In genomic region chr11:118207079-118207478, GRCh38 we compare ENCODE assay signal across 21 cellular contexts. TPM values are rescaled to one million over a fixed set of nuclear protein-coding genes. Genes with fewer than 3 reads are reported as not detected.
DNase-seq lines count a peak whose midpoint lies in the region; ATAC-seq and TF ChIP-seq lines count a peak whose summit lies in the region.
"Had no signal": no experiment of that assay in that cellular context is flagged by ENCODE, and none has a peak within 500 bp of the region (broad histone marks: within the 10 kb centered on the region; RNA-seq: fewer than 3 reads in every experiment).

No MANE protein-coding gene starts in this region.

- H3K9me3 Mint-ChIP-seq in activated CD8-positive, alpha-beta memory T cell treated with anti-CD3 and anti-CD28 coated beads, Interleukin-2, amount 10 ng/mL, durations not matched to agents 7 days and 5 days (ENCODE audit: low read depth) = no peaks in the 10 kb centered on the region
- H3K9me3 Mint-ChIP-seq in central memory CD8-positive, alpha-beta T cell = no peaks in the 10 kb centered on the region
- peaks cover 3% of the 10 kb centered on the region for H3K9me3 Mint-ChIP-seq in stimulated activated memory B cell treated with anti-CD40 and anti-IgM and Interleukin-4, amounts not matched to agents 10 μg/mL and 1 μg/mL and 100 μg/mL, for 72 hours
- H3K9me3 Mint-ChIP-seq in Caco-2 (ENCODE audit: unreplicated experiment) = no peaks in the 10 kb centered on the region
- H3K9me3 Mint-ChIP-seq: IgD-negative memory B cell had no signal

- no peaks in the 10 kb centered on the region; the same call in 1 of the 2 replicates for H3K9me2 ChIP-seq in OCI-LY7 (ENCODE audit: insufficient read depth, low read length)

- H3K27ac Mint-ChIP-seq in activated CD8-positive, alpha-beta memory T cell treated with anti-CD3 and anti-CD28 coated beads, Interleukin-2, amount 10 ng/mL, durations not matched to agents 7 days and 5 days = peak overlapping the region; percentile 85
- H3K27ac Mint-ChIP-seq in central memory CD8-positive, alpha-beta T cell (ENCODE audit: low read depth) = peak overlapping the region; percentile 77
- H3K27ac Mint-ChIP-seq in stimulated activated memory B cell treated with anti-CD40 and anti-IgM and Interleukin-4, amounts not matched to agents 10 μg/mL and 1 μg/mL and 100 μg/mL, for 72 hours = peak overlapping the region; percentile 83
- H3K27ac Mint-ChIP-seq in Caco-2 (ENCODE audit: unreplicated experiment) = no peak overlapping the region
- H3K27ac Mint-ChIP-seq: IgD-negative memory B cell had no signal

- H3K4me2 ChIP-seq in OCI-LY7 (ENCODE audit: low read length) = peak overlapping the region; percentile 49; the same call in 1 of the 2 replicates

- ATAC-seq in activated CD8-positive, alpha-beta memory T cell treated with anti-CD3 and anti-CD28 coated beads, Interleukin-2, amount 10 ng/mL, durations not matched to agents 7 days and 5 days = no peak
- no peak for ATAC-seq in central memory CD8-positive, alpha-beta T cell (replicated peaks; ENCODE audit: extremely low read depth, poor library complexity, severe bottlenecking)
- no peak for ATAC-seq in stimulated activated memory B cell treated with anti-CD40 and anti-IgM and Interleukin-4, amounts not matched to agents 10 μg/mL and 1 μg/mL and 100 μg/mL, for 72 hours
- ATAC-seq: foreskin keratinocyte had no signal

- peaks cover 61% of the 10 kb centered on the region for H3K36me3 Mint-ChIP-seq in activated CD8-positive, alpha-beta memory T cell treated with anti-CD3 and anti-CD28 coated beads, Interleukin-2, amount 10 ng/mL, durations not matched to agents 7 days and 5 days
- H3K36me3 Mint-ChIP-seq in central memory CD8-positive, alpha-beta T cell (ENCODE audit: insufficient read depth) = peaks cover 25% of the 10 kb centered on the region
- H3K36me3 Mint-ChIP-seq in stimulated activated memory B cell treated with anti-CD40 and anti-IgM and Interleukin-4, amounts not matched to agents 10 μg/mL and 1 μg/mL and 100 μg/mL, for 72 hours = peaks cover 19% of the 10 kb centered on the region
- peaks cover 3% of the 10 kb centered on the region for H3K36me3 Mint-ChIP-seq in Caco-2 (ENCODE audit: insufficient read depth, unreplicated experiment)

- DNase-seq in activated CD8-positive, alpha-beta memory T cell treated with anti-CD3 and anti-CD28 coated beads, Interleukin-2, amount 10 ng/mL, durations not matched to agents 7 days and 5 days = no peak
- no peak for DNase-seq in activated CD8-positive, alpha-beta memory T cell treated with anti-CD3 and anti-CD28 coated beads for 24 hours
- DNase-seq in OCI-LY7 (ENCODE audit: low spot score) (no peak), inferior parietal cortex (ENCODE audit: extremely low spot score) (no peak), NCI-H2107 treated with DMSO at 0.1 percent for 48 hours (lab: John Stamatoyannopoulos, UW; ENCODE audit: unreplicated experiment) (no peak), Caco-2 (no peak)
- DNase-seq in central memory CD8-positive, alpha-beta T cell (ENCODE audit: low spot score in 2 of 2) = no peak
- DNase-seq: activated CD8-positive, alpha-beta memory T cell treated with anti-CD3 and anti-CD28 coated beads, Interleukin-2, amount 50 U/mL, for 4 hours; amygdala; cerebellar nuclear complex; COR-L47; left cardiac atrium; mucosa of descending colon; NCI-H82; small intestine; trophoblast cell had no signal

- H3K27me3 ChIP-seq in Caco-2 (replicated peaks; ENCODE audit: control insufficient read depth, insufficient read depth, low read length) = no peaks in the 10 kb centered on the region

- POLR2A ChIA-PET in OCI-LY7 (lab: Charles Lee) (interaction anchor here (2.8 kb wide), 1 partner anchor 8 kb away, joined by 11 read pairs; no protein-coding TSS in a partner anchor), Caco-2 (lab: Charles Lee) (no interaction called here)

- H3K36me3 ChIP-seq in OCI-LY7 (ENCODE audit: insufficient read depth, low read length) (no peaks in the 10 kb centered on the region), Caco-2 (ENCODE audit: control insufficient read depth, insufficient read depth, low read length) (no peaks in the 10 kb centered on the region)

- H3K9me3 ChIP-seq in OCI-LY7 (ENCODE audit: low read length) (no peaks in the 10 kb centered on the region), Caco-2 (no peaks in the 10 kb centered on the region)
- H3K9me3 ChIP-seq: mucosa of descending colon had no signal

- H3K4me1 ChIP-seq in OCI-LY7 (ENCODE audit: insufficient read depth, low read length, poor library complexity, severe bottlenecking) (peaks cover 12% of the 10 kb centered on the region), Caco-2 (peaks cover 77% of the 10 kb centered on the region)

- CTCF ChIA-PET in activated CD8-positive, alpha-beta memory T cell treated with anti-CD3 and anti-CD28 coated beads, Interleukin-2, amount 10 ng/mL, durations not matched to agents 7 days and 5 days (lab: Charles Lee) = interaction anchor here (1.0 to 2.8 kb wide), 3 partner anchors 9 to 20 kb away, joined by 3 to 11 read pairs (median 4); no protein-coding TSS in a partner anchor
- CTCF ChIA-PET in OCI-LY7 (lab: Charles Lee; ENCODE audit: unreplicated experiment) (interaction anchor here (1.1 kb wide), 1 partner anchor 82 kb away, joined by 3 read pairs; no protein-coding TSS in a partner anchor), Caco-2 (lab: Charles Lee) (interaction anchor here (1.1 kb wide), 1 partner anchor 9 kb away, joined by 3 read pairs; no protein-coding TSS in a partner anchor)

- H3K4me3 Mint-ChIP-seq in activated CD8-positive, alpha-beta memory T cell treated with anti-CD3 and anti-CD28 coated beads, Interleukin-2, amount 10 ng/mL, durations not matched to agents 7 days and 5 days = no peak overlapping the region
- H3K4me3 Mint-ChIP-seq in central memory CD8-positive, alpha-beta T cell = no peak overlapping the region
- no peak overlapping the region for H3K4me3 Mint-ChIP-seq in stimulated activated memory B cell treated with anti-CD40 and anti-IgM and Interleukin-4, amounts not matched to agents 10 μg/mL and 1 μg/mL and 100 μg/mL, for 72 hours
- H3K4me3 Mint-ChIP-seq in Caco-2 (ENCODE audit: unreplicated experiment) = no peak overlapping the region

- H2AFZ ChIP-seq in OCI-LY7 (ENCODE audit: low read length) = peak overlapping the region; percentile 93; the same call in 1 of the 2 replicates

- BruUV-seq in OCI-LY7 (replicated peaks; lab: Mats Ljungman, UMichigan) (no TSS peak), Caco-2 (replicated peaks; lab: Mats Ljungman, UMichigan) (no TSS peak)

- TF ChIP-seq CTCF in OCI-LY7 (conservative IDR thresholded peaks at IDR 0.05; ENCODE audit: low read length) = no peak
- no peak for TF ChIP-seq CTCF in Caco-2 (IDR thresholded peaks at IDR 0.05; ENCODE audit: insufficient read depth in 1 of 2, low read depth in 1 of 2, low read length in 1 of 2, severe bottlenecking in 1 of 2, unreplicated experiment in 1 of 2)

- intact Hi-C loops in OCI-LY7 (cut with micrococcal nuclease; ENCODE audit: unreplicated experiment) (no loop called here), Caco-2 (cut with micrococcal nuclease; ENCODE audit: unreplicated experiment) (no loop called here)

- H3K4me3 ChIP-seq in OCI-LY7 (ENCODE audit: low read depth, low read length, poor library complexity, severe bottlenecking) (no peak overlapping the region), Caco-2 (ENCODE audit: low read depth, low read length) (no peak overlapping the region)
- H3K4me3 ChIP-seq: mucosa of descending colon had no signal

- H3K79me2 ChIP-seq in OCI-LY7 (ENCODE audit: insufficient read depth, low read depth, low read length) = no peaks in the 10 kb centered on the region

- no peaks in the 10 kb centered on the region for H4K20me1 ChIP-seq in OCI-LY7 (ENCODE audit: insufficient read depth, low read length)

- no peak overlapping the region for H3K27ac ChIP-seq in OCI-LY7 (ENCODE audit: low read depth, low read length, poor library complexity, severe bottlenecking)
- H3K27ac ChIP-seq: foreskin keratinocyte had no signal

- H3K27me3 Mint-ChIP-seq in activated CD8-positive, alpha-beta memory T cell treated with anti-CD3 and anti-CD28 coated beads, Interleukin-2, amount 10 ng/mL, durations not matched to agents 7 days and 5 days = no peaks in the 10 kb centered on the region
- H3K27me3 Mint-ChIP-seq in central memory CD8-positive, alpha-beta T cell = no peaks in the 10 kb centered on the region
- peaks cover 17% of the 10 kb centered on the region for H3K27me3 Mint-ChIP-seq in stimulated activated memory B cell treated with anti-CD40 and anti-IgM and Interleukin-4, amounts not matched to agents 10 μg/mL and 1 μg/mL and 100 μg/mL, for 72 hours
- H3K27me3 Mint-ChIP-seq in Caco-2 (ENCODE audit: insufficient read depth, unreplicated experiment) = no peaks in the 10 kb centered on the region

- peaks cover 62% of the 10 kb centered on the region for H3K4me1 Mint-ChIP-seq in activated CD8-positive, alpha-beta memory T cell treated with anti-CD3 and anti-CD28 coated beads, Interleukin-2, amount 10 ng/mL, durations not matched to agents 7 days and 5 days
- peaks cover 43% of the 10 kb centered on the region for H3K4me1 Mint-ChIP-seq in central memory CD8-positive, alpha-beta T cell
- H3K4me1 Mint-ChIP-seq in stimulated activated memory B cell treated with anti-CD40 and anti-IgM and Interleukin-4, amounts not matched to agents 10 μg/mL and 1 μg/mL and 100 μg/mL, for 72 hours = peaks cover 32% of the 10 kb centered on the region
- peaks cover 29% of the 10 kb centered on the region for H3K4me1 Mint-ChIP-seq in Caco-2 (ENCODE audit: low read depth, unreplicated experiment)

RNA-seq across cellular contexts. Expression of gene JAML, which starts 17.7 kb away (rescaled TPM):
- total RNA-seq in activated CD8-positive, alpha-beta memory T cell treated with anti-CD3 and anti-CD28 coated beads, Interleukin-2, amount 10 ng/mL, durations not matched to agents 7 days and 5 days = 100 to 1,000 TPM; 139 to 142 TPM
- 0.73 and 1.4 TPM in 2 replicates for total RNA-seq in OCI-LY7 (2014; rRNA removed; shearing (Covaris generic))
- 0.63 and 0.74 TPM in 2 replicates for total RNA-seq in OCI-LY7 (2022)
- 8.9 and 12.0 TPM in 2 replicates for total RNA-seq in Caco-2 (2022)
- total RNA-seq: foreskin keratinocyte, G401, osteocyte had no signal

RNA-seq across cellular contexts. Expression of gene SCN2B, which starts 30.6 kb away (rescaled TPM):
- total RNA-seq in activated CD8-positive, alpha-beta memory T cell treated with anti-CD3 and anti-CD28 coated beads, Interleukin-2, amount 10 ng/mL, durations not matched to agents 7 days and 5 days = not detected
- total RNA-seq in OCI-LY7 (2014; rRNA removed; shearing (Covaris generic)) = 0.06 TPM in 1 of 2 replicates, not detected in the other
- total RNA-seq in OCI-LY7 (2022) (0.10 TPM in 1 of 2 replicates, not detected in the other), Caco-2 (2022) (0.09 TPM in 1 of 2 replicates, not detected in the other)
- total RNA-seq: osteocyte had no signal

RNA-seq across cellular contexts. Expression of gene MPZL3, which starts 45.1 kb away (rescaled TPM):
- total RNA-seq in activated CD8-positive, alpha-beta memory T cell treated with anti-CD3 and anti-CD28 coated beads, Interleukin-2, amount 10 ng/mL, durations not matched to agents 7 days and 5 days = 10 to 100 TPM; 20.4 to 28.4 TPM
- total RNA-seq in OCI-LY7 (2014; rRNA removed; shearing (Covaris generic)) = 1.9 and 2.2 TPM in 2 replicates
- total RNA-seq in OCI-LY7 (2022) (5.8 and 6.9 TPM in 2 replicates), Caco-2 (2022) (29.6 and 31.8 TPM in 2 replicates)
- total RNA-seq: G401 had no signal

RNA-seq across cellular contexts. Expression of gene SCN4B, which starts 54.5 kb away (rescaled TPM):
- total RNA-seq in activated CD8-positive, alpha-beta memory T cell treated with anti-CD3 and anti-CD28 coated beads, Interleukin-2, amount 10 ng/mL, durations not matched to agents 7 days and 5 days = under 1 TPM in 1 of 2 experiments, not detected in 1; 0.54 TPM
- total RNA-seq in OCI-LY7 (2014; rRNA removed; shearing (Covaris generic)) = not detected in 2 replicates
- not detected in 2 replicates for total RNA-seq in OCI-LY7 (2022)
- 0.70 TPM in 2 replicates for total RNA-seq in Caco-2 (2022)
- total RNA-seq: G401 had no signal

RNA-seq across cellular contexts. Expression of gene MPZL2, which starts 57.0 kb away (rescaled TPM):
- 1 to 10 TPM; 3.0 to 3.2 TPM for total RNA-seq in activated CD8-positive, alpha-beta memory T cell treated with anti-CD3 and anti-CD28 coated beads, Interleukin-2, amount 10 ng/mL, durations not matched to agents 7 days and 5 days
- not detected in 2 replicates for total RNA-seq in OCI-LY7 (2014; rRNA removed; shearing (Covaris generic))
- total RNA-seq in OCI-LY7 (2022) (not detected in 2 replicates), Caco-2 (2022) (69.9 and 80.2 TPM in 2 replicates)
- total RNA-seq: G401, osteocyte had no signal

Comparison
In these comparisons a context has a peak if more than half of its experiments do, and no peak if none do; other contexts are left out.
1. RNA of gene JAML, which starts 17.7 kb away (total RNA-seq): 139 to 142 TPM in activated CD8-positive, alpha-beta memory T cell treated with anti-CD3 and anti-CD28 coated beads, Interleukin-2, amount 10 ng/mL, durations not matched to agents 7 days and 5 days; 8.9 to 12.0 TPM in Caco-2 and 0.63 to 1.4 TPM in OCI-LY7; every median in the first group is over 10 times any median in the second.